Comparison of ENCODE assay signal across 8 cellular contexts in genomic region chr15:79339588-79340314, GRCh38. TPM values are rescaled to one million over a fixed set of nuclear protein-coding genes. Genes with fewer than 3 reads are reported as not detected.
DNase-seq lines count a peak whose midpoint lies in the region; ATAC-seq and TF ChIP-seq lines count a peak whose summit lies in the region.

No MANE protein-coding gene starts in this region.

- no peak overlapping the region for H2AFZ ChIP-seq in neural progenitor cell (replicated peaks)

- peaks cover 1% of the 10 kb centered on the region for H3K27me3 Mint-ChIP-seq in endothelial cell (ENCODE audit: unreplicated experiment)
- H3K27me3 Mint-ChIP-seq in neural progenitor cell (ENCODE audit: insufficient read depth, low read depth), result no peaks in the 10 kb centered on the region

- in situ Hi-C loops in GM13976 (cut with MboI; ENCODE audit: low sequenced_read_pairs, unreplicated experiment), result loop anchor here (25.0 kb wide), 2 partner anchors 248 to 498 kb away; no protein-coding TSS in a partner anchor

- H3K36me3 ChIP-seq in NT2/D1 (ENCODE audit: insufficient read depth, insufficient read length, low read length), result no peaks in the 10 kb centered on the region
- no peaks in the 10 kb centered on the region for H3K36me3 ChIP-seq in neural progenitor cell

- H3K4me2 ChIP-seq in neural progenitor cell, result no peak overlapping the region

- no peaks in the 10 kb centered on the region for H3K4me1 ChIP-seq in NT2/D1 (ENCODE audit: insufficient read depth, insufficient read length)
- H3K4me1 ChIP-seq in neural progenitor cell, result no peaks in the 10 kb centered on the region

- H3K9me3 ChIP-seq in NT2/D1 (ENCODE audit: insufficient read depth, low read length), result no peaks in the 10 kb centered on the region; the same call in 1 of the 2 replicates
- H3K9me3 ChIP-seq in neural progenitor cell (ENCODE audit: low read depth), result no peaks in the 10 kb centered on the region

- H3K4me3 Mint-ChIP-seq in endothelial cell (ENCODE audit: unreplicated experiment) (peak overlapping the region; percentile 54), neural progenitor cell (no peak overlapping the region)

- H3K36me3 Mint-ChIP-seq in endothelial cell (ENCODE audit: low read depth, unreplicated experiment) (peaks cover 5% of the 10 kb centered on the region), neural progenitor cell (no peaks in the 10 kb centered on the region)

- peak; percentile 60 for DNase-seq in AG20443 (ENCODE audit: low spot score)
- peak; percentile 37 for DNase-seq in GM13976 (ENCODE audit: low spot score)
- DNase-seq in NT2/D1 (ENCODE audit: low read depth, low spot score), result peak; percentile 35
- peak; percentile 18 for DNase-seq in endothelial cell (ENCODE audit: low spot score)
- peak; percentile 53 for DNase-seq in neural progenitor cell (ENCODE audit: low spot score)

- no peak overlapping the region for H3K27ac ChIP-seq in neural progenitor cell

- no peaks in the 10 kb centered on the region for H3K79me2 ChIP-seq in neural progenitor cell (ENCODE audit: low read depth)

- ATAC-seq in HG02759 (IDR thresholded peaks at IDR 0.05; ENCODE audit: unreplicated experiment) (no peak), HG03520 (IDR thresholded peaks at IDR 0.05; ENCODE audit: unreplicated experiment) (no peak), GM21360 (IDR thresholded peaks at IDR 0.05; ENCODE audit: unreplicated experiment) (no peak)

- TF ChIP-seq CTCF in GM13976 (IDR thresholded peaks at IDR 0.05; ENCODE audit: borderline replicate concordance, control extremely low read depth, extremely low read depth, insufficient read depth, missing control alignments) (peak; percentile 30), endothelial cell (IDR thresholded peaks at IDR 0.05; ENCODE audit: unreplicated experiment) (peak; percentile 91), neural progenitor cell (IDR thresholded peaks at IDR 0.05) (peak; percentile 85)

- H3K27ac Mint-ChIP-seq in endothelial cell (ENCODE audit: unreplicated experiment), result no peak overlapping the region
- no peak overlapping the region for H3K27ac Mint-ChIP-seq in neural progenitor cell

- no peak overlapping the region for H3K4me3 ChIP-seq in NT2/D1 (ENCODE audit: insufficient read length, low read depth)
- no peak overlapping the region for H3K4me3 ChIP-seq in neural progenitor cell

- H3K9me3 Mint-ChIP-seq in endothelial cell (ENCODE audit: unreplicated experiment), result no peaks in the 10 kb centered on the region
- H3K9me3 Mint-ChIP-seq in neural progenitor cell, result peaks cover 5% of the 10 kb centered on the region

- peaks cover 3% of the 10 kb centered on the region for H3K4me1 Mint-ChIP-seq in endothelial cell (ENCODE audit: unreplicated experiment)
- H3K4me1 Mint-ChIP-seq in neural progenitor cell, result no peaks in the 10 kb centered on the region

- H3K9ac ChIP-seq in NT2/D1 (ENCODE audit: insufficient read length, low read depth), result no peak overlapping the region
- no peak overlapping the region for H3K9ac ChIP-seq in neural progenitor cell

- H3K27me3 ChIP-seq in NT2/D1 (ENCODE audit: insufficient read depth, insufficient read length) (no peaks in the 10 kb centered on the region), neural progenitor cell (no peaks in the 10 kb centered on the region)

- H3F3A ChIP-seq in neural progenitor cell (ENCODE audit: low read depth), result no peaks in the 10 kb centered on the region

- H4K20me1 ChIP-seq in neural progenitor cell (ENCODE audit: low read depth), result no peaks in the 10 kb centered on the region

RNA-seq across cellular contexts. Expression of gene TMED3, which starts 28.8 kb away (rescaled TPM):
- total RNA-seq in endothelial cell (ENCODE audit: unreplicated experiment) (45.3 TPM), neural progenitor cell (ENCODE audit: low replicate concordance) (28.5 and 48.6 TPM in 2 replicates)

RNA-seq across cellular contexts. Expression of gene ANKRD34C, which starts 57.2 kb away (rescaled TPM):
- total RNA-seq in endothelial cell (ENCODE audit: unreplicated experiment), result not detected
- total RNA-seq in neural progenitor cell (ENCODE audit: low replicate concordance), result not detected in 2 replicates

Comparison
In these comparisons a context has a peak if more than half of its experiments do, and no peak if none do; other contexts are left out.
1. CTCF ChIP-seq: peak in every context shown above with its lines; median percentile 91 in endothelial cell; 85 in neural progenitor cell; 30 in GM13976.